ENCODE assay signal across 16 cellular contexts in the genomic region with DNA sequence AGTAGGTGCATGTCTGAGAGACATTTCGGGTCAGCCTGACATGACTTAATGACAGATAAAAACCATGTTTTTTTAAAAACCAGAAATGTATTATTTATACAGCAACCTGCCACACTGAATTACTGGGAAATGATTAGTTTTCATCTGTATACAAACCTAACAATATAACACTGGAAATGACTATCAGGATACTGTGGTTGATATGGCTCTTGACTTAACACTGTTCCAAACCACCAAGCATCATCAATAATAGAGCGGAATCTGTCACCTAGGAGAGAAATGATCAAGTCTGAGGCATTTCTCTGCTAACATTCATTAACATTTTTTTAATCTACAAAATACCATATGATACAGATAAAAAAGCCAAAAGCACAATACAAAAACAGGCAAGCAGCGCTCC. TPM values are rescaled to one million over a fixed set of nuclear protein-coding genes. Genes with fewer than 3 reads are reported as not detected.
A peak's percentile ranks its signal among the peaks of the same experiment; 100 is the strongest.
DNase-seq lines count a peak whose midpoint lies in the region; ATAC-seq, FAIRE-seq and TF ChIP-seq lines count a peak whose summit lies in the region.
"Had no signal": no experiment of that assay in that cellular context is flagged by ENCODE, and none has a peak within 500 bp of the region (broad histone marks: within the 10 kb centered on the region; RNA-seq: fewer than 3 reads in every experiment).

No MANE protein-coding gene starts in this region.

- DNase-seq in activated naive CD4-positive, alpha-beta T cell treated with anti-CD3 and anti-CD28 coated beads for 36 hours: no peak
- DNase-seq in astrocyte (ENCODE audit: low read depth): peak; percentile 44
- DNase-seq in natural killer cell treated with Interleukin-12 subunit alpha and Interleukin-12 subunit beta and Interleukin-15 and Interleukin-18, amount 100 ng/mL, for 72 hours (ENCODE audit: low spot score): no peak
- no peak for DNase-seq in esophagus squamous epithelium (lab: John Stamatoyannopoulos, UW)
- no peak for DNase-seq in NCI-H1105 treated with DMSO at 0.1 percent for 48 hours (lab: John Stamatoyannopoulos, UW)
- DNase-seq: C1 segment of cervical spinal cord; CD4-positive, alpha-beta T cell; DMS79; H9 had no signal

- no peaks in the 10 kb centered on the region for H3K4me1 ChIP-seq in HEK293 (ENCODE audit: control insufficient read depth, insufficient read depth, low read length)
- H3K4me1 ChIP-seq in astrocyte (ENCODE audit: insufficient read depth, low read length): no peaks in the 10 kb centered on the region
- H3K4me1 ChIP-seq in esophagus squamous epithelium: no peaks in the 10 kb centered on the region

- intact Hi-C loops in activated naive CD4-positive, alpha-beta T cell treated with anti-CD3 and anti-CD28 coated beads for 36 hours (cut with micrococcal nuclease): no loop called here
- intact Hi-C loops in esophagus squamous epithelium (cut with DNase I): loop anchor here (10.0 kb wide), 1 partner anchor 70 kb away; no protein-coding TSS in a partner anchor

- H2AFZ ChIP-seq in astrocyte (ENCODE audit: low read depth, low read length): no peak overlapping the region
- H2AFZ ChIP-seq: GM23338 had no signal

- peaks cover 4% of the 10 kb centered on the region for H4K20me1 ChIP-seq in astrocyte (ENCODE audit: insufficient read depth, low read length)

- H3K36me3 Mint-ChIP-seq in activated naive CD4-positive, alpha-beta T cell treated with anti-CD3 and anti-CD28 coated beads, Interleukin-2, amount 50 U/mL, for 24 hours: peaks cover 26% of the 10 kb centered on the region
- H3K36me3 Mint-ChIP-seq in activated naive CD4-positive, alpha-beta T cell treated with anti-CD3 and anti-CD28 coated beads for 36 hours (ENCODE audit: low read depth): peaks cover 28% of the 10 kb centered on the region
- H3K36me3 Mint-ChIP-seq in astrocyte (ENCODE audit: low read depth, unreplicated experiment): peaks cover 2% of the 10 kb centered on the region
- H3K36me3 Mint-ChIP-seq in natural killer cell treated with Interleukin-12 subunit alpha and Interleukin-12 subunit beta and Interleukin-15 and Interleukin-18, amount 100 ng/mL, for 72 hours: peaks cover 12% of the 10 kb centered on the region

- 94% methylated on average over 3 of the region's 3 CpGs for WGBS in esophagus squamous epithelium, 2 donors

- no peaks in the 10 kb centered on the region for H3K9me3 Mint-ChIP-seq in activated naive CD4-positive, alpha-beta T cell treated with anti-CD3 and anti-CD28 coated beads, Interleukin-2, amount 50 U/mL, for 24 hours
- no peaks in the 10 kb centered on the region for H3K9me3 Mint-ChIP-seq in activated naive CD4-positive, alpha-beta T cell treated with anti-CD3 and anti-CD28 coated beads for 36 hours
- H3K9me3 Mint-ChIP-seq in astrocyte (ENCODE audit: unreplicated experiment): no peaks in the 10 kb centered on the region
- H3K9me3 Mint-ChIP-seq in natural killer cell treated with Interleukin-12 subunit alpha and Interleukin-12 subunit beta and Interleukin-15 and Interleukin-18, amount 100 ng/mL, for 72 hours: no peaks in the 10 kb centered on the region
- H3K9me3 Mint-ChIP-seq: CD4-positive, alpha-beta T cell; GM23338; H9 had no signal

- H3K4me3 Mint-ChIP-seq in activated naive CD4-positive, alpha-beta T cell treated with anti-CD3 and anti-CD28 coated beads, Interleukin-2, amount 50 U/mL, for 24 hours: no peak overlapping the region
- no peak overlapping the region for H3K4me3 Mint-ChIP-seq in activated naive CD4-positive, alpha-beta T cell treated with anti-CD3 and anti-CD28 coated beads for 36 hours
- no peak overlapping the region for H3K4me3 Mint-ChIP-seq in astrocyte (ENCODE audit: unreplicated experiment)
- H3K4me3 Mint-ChIP-seq in natural killer cell treated with Interleukin-12 subunit alpha and Interleukin-12 subunit beta and Interleukin-15 and Interleukin-18, amount 100 ng/mL, for 72 hours: no peak overlapping the region
- H3K4me3 Mint-ChIP-seq: B cell; CD4-positive, alpha-beta T cell; GM23338; H9 had no signal

- peak in 1 of 2 donors; percentile 72 for ATAC-seq in natural killer cell treated with Interleukin-12 subunit alpha and Interleukin-12 subunit beta and Interleukin-15 and Interleukin-18, amount 100 ng/mL, for 72 hours
- no peak for ATAC-seq in GM21390 (IDR thresholded peaks at IDR 0.05; ENCODE audit: unreplicated experiment)
- ATAC-seq: GM12878, GM23338 had no signal

- no peaks in the 10 kb centered on the region for H3K27me3 Mint-ChIP-seq in activated naive CD4-positive, alpha-beta T cell treated with anti-CD3 and anti-CD28 coated beads, Interleukin-2, amount 50 U/mL, for 24 hours
- no peaks in the 10 kb centered on the region for H3K27me3 Mint-ChIP-seq in activated naive CD4-positive, alpha-beta T cell treated with anti-CD3 and anti-CD28 coated beads for 36 hours (ENCODE audit: low read depth)
- H3K27me3 Mint-ChIP-seq in astrocyte (ENCODE audit: low read depth, unreplicated experiment): no peaks in the 10 kb centered on the region
- no peaks in the 10 kb centered on the region for H3K27me3 Mint-ChIP-seq in natural killer cell treated with Interleukin-12 subunit alpha and Interleukin-12 subunit beta and Interleukin-15 and Interleukin-18, amount 100 ng/mL, for 72 hours
- H3K27me3 Mint-ChIP-seq: B cell; CD4-positive, alpha-beta T cell had no signal

- POLR2A ChIA-PET in HEK293 (lab: Yijun Ruan, JAX): no interaction called here

- no peak overlapping the region for H3K4me3 ChIP-seq in HEK293 (ENCODE audit: low read depth, low read length)
- no peak overlapping the region for H3K4me3 ChIP-seq in astrocyte (ENCODE audit: insufficient read depth, low read depth, low read length)
- no peak overlapping the region for H3K4me3 ChIP-seq in esophagus squamous epithelium
- H3K4me3 ChIP-seq: GM12878, GM23338 had no signal

- no peak for TF ChIP-seq POLR2A in esophagus squamous epithelium (IDR thresholded peaks at IDR 0.05)

- H3K36me3 ChIP-seq in HEK293 (ENCODE audit: control insufficient read depth in 2 of 2, insufficient read depth in 1 of 2, low read length in 2 of 2): peaks cover 49 to 53% of the 10 kb centered on the region in 2 experiments
- peaks cover 14% of the 10 kb centered on the region for H3K36me3 ChIP-seq in astrocyte (ENCODE audit: insufficient read depth, low read length)
- peaks cover 5 to 100% (median 13%) of the 10 kb centered on the region in 3 donors for H3K36me3 ChIP-seq in esophagus squamous epithelium

- H3K27ac ChIP-seq in HEK293 (ENCODE audit: extremely low read depth, low read depth, low read length) (no peak overlapping the region), astrocyte (ENCODE audit: low read depth, low read length) (no peak overlapping the region), esophagus squamous epithelium (no peak overlapping the region)

- H3K27me3 ChIP-seq in astrocyte (ENCODE audit: insufficient read depth, low read length) (no peaks in the 10 kb centered on the region), esophagus squamous epithelium (no peaks in the 10 kb centered on the region)

- no peak overlapping the region for H3K4me2 ChIP-seq in astrocyte (ENCODE audit: low read length)
- H3K4me2 ChIP-seq: GM23338 had no signal

- H3K9ac ChIP-seq in astrocyte (ENCODE audit: low read length): no peak overlapping the region

- H3K4me1 Mint-ChIP-seq in activated naive CD4-positive, alpha-beta T cell treated with anti-CD3 and anti-CD28 coated beads, Interleukin-2, amount 50 U/mL, for 24 hours: peaks cover 15% of the 10 kb centered on the region
- H3K4me1 Mint-ChIP-seq in activated naive CD4-positive, alpha-beta T cell treated with anti-CD3 and anti-CD28 coated beads for 36 hours (ENCODE audit: low read depth): peaks cover 13% of the 10 kb centered on the region
- H3K4me1 Mint-ChIP-seq in astrocyte (ENCODE audit: low read depth, unreplicated experiment): no peaks in the 10 kb centered on the region
- H3K4me1 Mint-ChIP-seq in natural killer cell treated with Interleukin-12 subunit alpha and Interleukin-12 subunit beta and Interleukin-15 and Interleukin-18, amount 100 ng/mL, for 72 hours (ENCODE audit: low read depth in 2 of 2): peaks cover 0 to 5% of the 10 kb centered on the region in 2 donors
- H3K4me1 Mint-ChIP-seq: B cell, GM23338, H9 had no signal

- FAIRE-seq in astrocyte (lab: Jason Lieb, UNC): no peak
- FAIRE-seq: GM12878, GM18507 had no signal

- H3K27ac Mint-ChIP-seq in activated naive CD4-positive, alpha-beta T cell treated with anti-CD3 and anti-CD28 coated beads, Interleukin-2, amount 50 U/mL, for 24 hours: peak overlapping the region; percentile 32
- H3K27ac Mint-ChIP-seq in activated naive CD4-positive, alpha-beta T cell treated with anti-CD3 and anti-CD28 coated beads for 36 hours: no peak overlapping the region
- H3K27ac Mint-ChIP-seq in astrocyte (ENCODE audit: unreplicated experiment): no peak overlapping the region
- peak overlapping the region; percentile 36 to 47 for H3K27ac Mint-ChIP-seq in natural killer cell treated with Interleukin-12 subunit alpha and Interleukin-12 subunit beta and Interleukin-15 and Interleukin-18, amount 100 ng/mL, for 72 hours
- H3K27ac Mint-ChIP-seq: B cell; CD4-positive, alpha-beta T cell; GM23338 had no signal

- no peaks in the 10 kb centered on the region for H3K79me2 ChIP-seq in astrocyte (ENCODE audit: insufficient read depth, low read length)

- TF ChIP-seq CTCF in HEK293 (tag by site-specific recombination; IDR thresholded peaks at IDR 0.05) (no peak), astrocyte (IDR thresholded peaks at IDR 0.05; ENCODE audit: insufficient read depth, low read depth, low read length) (no peak), esophagus squamous epithelium (IDR thresholded peaks at IDR 0.05) (no peak)

- CTCF ChIA-PET in activated naive CD4-positive, alpha-beta T cell treated with anti-CD3 and anti-CD28 coated beads for 36 hours (lab: Charles Lee): no interaction called here
- CTCF ChIA-PET in HEK293 (lab: Yijun Ruan, JAX): interaction anchor here (0.7 kb wide), 1 partner anchor 41 kb away, joined by 4 read pairs; no protein-coding TSS in a partner anchor

- H3K9me3 ChIP-seq in HEK293 (ENCODE audit: control insufficient read depth, insufficient read depth, low read depth, low read length) (no peaks in the 10 kb centered on the region), astrocyte (ENCODE audit: insufficient read depth, low read depth, low read length) (no peaks in the 10 kb centered on the region), esophagus squamous epithelium (no peaks in the 10 kb centered on the region)

TF ChIP-seq in HEK293, 187 proteins besides CTCF, POLR2A, EP300 and RAD21:
- TF ChIP-seq GFI1B (tag by site-specific recombination; IDR thresholded peaks at IDR 0.05) (no peak), ZNF211 (tag by site-specific recombination; IDR thresholded peaks at IDR 0.05; ENCODE audit: low read depth) (peak; percentile 42; the same call in 1 of the 2 replicates), ZNF629 (tag by site-specific recombination; IDR thresholded peaks at IDR 0.05) (no peak), ZNF626 (tag by site-specific recombination; IDR thresholded peaks at IDR 0.05) (no peak), GLI2 (tag by site-specific recombination; IDR thresholded peaks at IDR 0.05; ENCODE audit: borderline replicate concordance, low read depth) (no peak)

RNA-seq across cellular contexts. Expression of gene PSMG1, which starts 41.7 kb away (rescaled TPM):
- 10 to 100 TPM; 70.8 to 70.9 TPM for total RNA-seq in activated naive CD4-positive, alpha-beta T cell treated with anti-CD3 and anti-CD28 coated beads for 36 hours
- total RNA-seq in astrocyte (58.8 and 61.9 TPM in 2 replicates), esophagus squamous epithelium (10 to 100 TPM; 33.8 to 56.5 (median 45.8) TPM)
- total RNA-seq in natural killer cell treated with Interleukin-12 subunit alpha and Interleukin-12 subunit beta and Interleukin-15 and Interleukin-18, amount 100 ng/mL, for 72 hours: 10 to 100 TPM; 60.0 to 68.9 TPM

Comparison
In these comparisons a context has a peak if more than half of its experiments do, and no peak if none do; other contexts are left out.
1. H3K27ac Mint-ChIP-seq: peak in activated naive CD4-positive, alpha-beta T cell treated with anti-CD3 and anti-CD28 coated beads, Interleukin-2, amount 50 U/mL, for 24 hours (single experiment) and natural killer cell treated with Interleukin-12 subunit alpha and Interleukin-12 subunit beta and Interleukin-15 and Interleukin-18, amount 100 ng/mL, for 72 hours (2 of 2); none in activated naive CD4-positive, alpha-beta T cell treated with anti-CD3 and anti-CD28 coated beads for 36 hours (single experiment) and astrocyte (single experiment).